ENCODE assay signal across 1 cellular context in genomic region chr1:243292117-243292516, GRCh38.
TF ChIP-seq lines count a peak whose summit lies in the region.

No MANE protein-coding gene starts in this region.

TF ChIP-seq in SK-N-SH, 30 proteins besides CTCF, POLR2A, EP300 and RAD21 (continued from another document):
- TF ChIP-seq, protein P1, sequence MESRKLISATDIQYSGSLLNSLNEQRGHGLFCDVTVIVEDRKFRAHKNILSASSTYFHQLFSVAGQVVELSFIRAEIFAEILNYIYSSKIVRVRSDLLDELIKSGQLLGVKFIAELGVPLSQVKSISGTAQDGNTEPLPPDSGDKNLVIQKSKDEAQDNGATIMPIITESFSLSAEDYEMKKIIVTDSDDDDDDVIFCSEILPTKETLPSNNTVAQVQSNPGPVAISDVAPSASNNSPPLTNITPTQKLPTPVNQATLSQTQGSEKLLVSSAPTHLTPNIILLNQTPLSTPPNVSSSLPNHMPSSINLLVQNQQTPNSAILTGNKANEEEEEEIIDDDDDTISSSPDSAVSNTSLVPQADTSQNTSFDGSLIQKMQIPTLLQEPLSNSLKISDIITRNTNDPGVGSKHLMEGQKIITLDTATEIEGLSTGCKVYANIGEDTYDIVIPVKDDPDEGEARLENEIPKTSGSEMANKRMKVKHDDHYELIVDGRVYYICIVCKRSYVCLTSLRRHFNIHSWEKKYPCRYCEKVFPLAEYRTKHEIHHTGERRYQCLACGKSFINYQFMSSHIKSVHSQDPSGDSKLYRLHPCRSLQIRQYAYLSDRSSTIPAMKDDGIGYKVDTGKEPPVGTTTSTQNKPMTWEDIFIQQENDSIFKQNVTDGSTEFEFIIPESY (IDR thresholded peaks at IDR 0.05; ENCODE audit: borderline replicate concordance, low read depth) = no peak
- TF ChIP-seq MXI1 (IDR thresholded peaks at IDR 0.05; ENCODE audit: low read depth, low read length) (no peak), RFX5 (IDR thresholded peaks at IDR 0.05; ENCODE audit: low read length) (no peak)
